Comparison of ENCODE assay signal across 4 cellular contexts in the genomic region with DNA sequence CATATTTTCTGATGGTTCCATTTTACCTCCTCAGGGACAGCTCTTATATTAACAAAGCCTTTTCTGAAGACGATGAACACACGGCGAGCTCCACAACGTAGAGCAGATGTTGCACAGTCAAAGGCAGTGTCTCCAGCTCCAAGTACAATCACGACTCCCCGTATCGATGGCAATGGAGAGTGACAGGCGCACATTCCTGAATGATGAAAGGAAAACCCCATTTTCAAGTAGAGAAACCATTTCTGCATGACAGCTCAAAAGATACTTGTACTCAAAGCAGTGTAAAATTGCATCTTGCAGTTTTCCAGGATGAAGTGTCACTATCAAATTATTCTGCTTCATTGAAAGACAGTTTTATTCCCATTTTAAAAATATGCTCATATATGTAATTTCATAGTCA.
"Had no signal": no experiment of that assay in that cellular context is flagged by ENCODE, and none has a peak within 500 bp of the region (broad histone marks: within the 10 kb centered on the region; RNA-seq: fewer than 3 reads in every experiment).

No MANE protein-coding gene starts in this region.

- H3K9me3 Mint-ChIP-seq: GM23338, H9 had no signal

- H3K4me3 ChIP-seq: GM23338 had no signal

- H3K4me1 Mint-ChIP-seq: GM23338, H9 had no signal

- DNase-seq: H9, HCEC 1CT, IMR-90 had no signal

- ATAC-seq: GM23338 had no signal

- H3K4me3 Mint-ChIP-seq: GM23338, H9 had no signal

- H2AFZ ChIP-seq: GM23338 had no signal

- H3K4me2 ChIP-seq: GM23338 had no signal

- H3K27ac Mint-ChIP-seq: GM23338, H9 had no signal
